In the genomic region with DNA sequence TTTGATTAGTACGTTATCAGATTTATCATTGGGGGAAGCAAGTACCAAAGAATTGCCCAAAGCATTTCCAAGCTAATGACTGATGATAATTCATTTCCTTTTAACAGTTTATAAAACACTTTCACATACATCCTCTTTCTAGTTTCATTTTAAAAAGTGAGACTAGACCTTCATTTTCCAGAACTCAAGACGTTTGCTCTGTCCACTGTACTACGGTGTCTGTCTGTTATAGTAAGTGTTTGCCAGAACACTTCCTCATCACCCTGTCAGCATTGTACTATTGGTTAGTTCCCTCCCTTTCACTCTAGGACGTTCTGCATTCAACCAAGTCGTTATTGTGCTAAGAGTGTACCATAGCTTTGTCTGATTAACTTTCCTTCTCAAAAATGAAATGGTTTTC, we compare ENCODE assay signal across 30 cellular contexts.
"Had no signal": no experiment of that assay in that cellular context is flagged by ENCODE, and none has a peak within 500 bp of the region (broad histone marks: within the 10 kb centered on the region; RNA-seq: fewer than 3 reads in every experiment).

No MANE protein-coding gene starts in this region.

- H2AFZ ChIP-seq: hepatocyte had no signal

- H3K27ac ChIP-seq: coronary artery, dorsolateral prefrontal cortex, gastrocnemius medialis, hepatocyte, left ventricle myocardium inferior, suprapubic skin, tibial artery, upper lobe of right lung had no signal

- H3K4me2 ChIP-seq: hepatocyte had no signal

- ATAC-seq: activated T-cell treated with anti-CD3 and anti-CD28 coated beads, Interleukin-2, amount 50 U/mL, for 4 hours; activated T-helper 17 cell treated with anti-CD3 and anti-CD28 coated beads, Interleukin-2, amount 50 U/mL, for 72 hours; gastrocnemius medialis; mucosa of descending colon; natural killer cell treated with Interleukin-12 subunit alpha and Interleukin-12 subunit beta and Interleukin-15 and Interleukin-18, amount 100 ng/mL, for 72 hours; right cardiac atrium; upper lobe of right lung; WTC11 had no signal

- H3K79me2 ChIP-seq: hepatocyte had no signal

- H3K4me1 ChIP-seq: gastrocnemius medialis, suprapubic skin, tibial artery, upper lobe of right lung had no signal

- H3K27me3 ChIP-seq: dorsolateral prefrontal cortex, gastrocnemius medialis, hepatocyte, suprapubic skin, tibial artery, upper lobe of right lung had no signal

- H3K9me3 ChIP-seq: gastrocnemius medialis, left ventricle myocardium inferior, mucosa of descending colon, suprapubic skin, tibial artery, upper lobe of right lung had no signal

- H3K4me3 ChIP-seq: coronary artery, dorsolateral prefrontal cortex, gastrocnemius medialis, hepatocyte, left ventricle myocardium inferior, lung, mucosa of descending colon, suprapubic skin, tibial artery, upper lobe of right lung had no signal

- DNase-seq: activated CD4-positive, alpha-beta memory T cell treated with anti-CD3 and anti-CD28 coated beads, Interleukin-2, amount 10 ng/mL, durations not matched to agents 7 days and 5 days; activated CD4-positive, alpha-beta T cell treated with anti-CD3 and anti-CD28 coated beads for 1 hour; activated CD4-positive, alpha-beta T cell treated with anti-CD3 and anti-CD28 coated beads, Interleukin-2, amount 10 ng/mL, durations not matched to agents 7 days and 5 days; activated gamma-delta T cell treated with Interleukin-2 at 50 U/mL for 16 hours; activated naive CD4-positive, alpha-beta T cell treated with anti-CD3 and anti-CD28 coated beads, Interleukin-2, amount 50 U/mL, for 16 hours; activated T-cell treated with anti-CD3 and anti-CD28 coated beads, Interleukin-2, amount 50 U/mL, for 4 hours; amniotic stem cell; cerebellar nuclear complex; dorsolateral prefrontal cortex; effector memory CD4-positive, alpha-beta T cell; erythroblast; gastrocnemius medialis; glutamatergic neuron; islet precursor cell; left ventricle myocardium inferior; mucosa of descending colon; posterior cingulate gyrus; right cardiac atrium; stimulated activated CD4-positive, alpha-beta T cell treated with anti-CD3 and anti-CD28 coated beads, Interleukin-15, amount 100 ng/mL, for 24 hours; stimulated activated CD4-positive, alpha-beta T cell treated with anti-CD3 and anti-CD28 coated beads, Interleukin-2, amount 100 ng/mL, for 24 hours; stimulated activated naive CD4-positive, alpha-beta T cell; tibial artery; upper lobe of right lung had no signal
